In genomic region chr15:48331796-48332641, GRCh38 we compare ENCODE assay signal across 1 cellular context.
A peak's percentile ranks its signal among the peaks of the same experiment; 100 is the strongest.
TF ChIP-seq lines count a peak whose summit lies in the region.

No MANE protein-coding gene starts in this region.

TF ChIP-seq in HepG2, 621 proteins besides CTCF, POLR2A, EP300 and RAD21 (continued from another document and continues in another):
- no peak for TF ChIP-seq ATF4 (CRISPR knock-in tag; IDR thresholded peaks at IDR 0.05)
- no peak for TF ChIP-seq TP53 (CRISPR knock-in tag; conservative IDR thresholded peaks at IDR 0.05)
- no peak for TF ChIP-seq ZBTB3 (CRISPR knock-in tag; IDR thresholded peaks at IDR 0.05; ENCODE audit: borderline replicate concordance, low read depth)
- no peak for TF ChIP-seq ZBTB33 (CRISPR knock-in tag; IDR thresholded peaks at IDR 0.05)
- no peak; the same call in 1 of the 2 replicates for TF ChIP-seq YEATS2 (CRISPR knock-in tag; IDR thresholded peaks at IDR 0.05; ENCODE audit: borderline replicate concordance)
- TF ChIP-seq ZSCAN20 (CRISPR knock-in tag; IDR thresholded peaks at IDR 0.05; ENCODE audit: borderline replicate concordance): no peak
- TF ChIP-seq NFAT5 (CRISPR knock-in tag; IDR thresholded peaks at IDR 0.05): no peak
- TF ChIP-seq ZNF543 (CRISPR knock-in tag; IDR thresholded peaks at IDR 0.05): no peak
- TF ChIP-seq ZNF225 (CRISPR knock-in tag; IDR thresholded peaks at IDR 0.05): no peak
- TF ChIP-seq ZNF276 (CRISPR knock-in tag; IDR thresholded peaks at IDR 0.05; ENCODE audit: low read depth): no peak
- TF ChIP-seq ZNF839 (CRISPR knock-in tag; IDR thresholded peaks at IDR 0.05; ENCODE audit: borderline replicate concordance): no peak
- no peak for TF ChIP-seq CREB1 (IDR thresholded peaks at IDR 0.05)
- no peak for TF ChIP-seq CREB1 (CRISPR knock-in tag; IDR thresholded peaks at IDR 0.05)
- no peak for TF ChIP-seq RFXAP (CRISPR knock-in tag; IDR thresholded peaks at IDR 0.05; ENCODE audit: borderline replicate concordance)
- TF ChIP-seq RFX3 (CRISPR knock-in tag; IDR thresholded peaks at IDR 0.05): no peak
- no peak for TF ChIP-seq PBX3 (CRISPR knock-in tag; IDR thresholded peaks at IDR 0.05; ENCODE audit: borderline replicate concordance)
- TF ChIP-seq ZNF784 (CRISPR knock-in tag; IDR thresholded peaks at IDR 0.05; ENCODE audit: borderline replicate concordance): no peak
- no peak for TF ChIP-seq RBFOX2 (IDR thresholded peaks at IDR 0.05; ENCODE audit: low read depth, low read length)
- TF ChIP-seq POGZ (CRISPR knock-in tag; IDR thresholded peaks at IDR 0.05): 0 out of 2 replicates have a peak, but pooled peaks have one; percentile 16
- no peak for TF ChIP-seq ZBTB1 (CRISPR knock-in tag; IDR thresholded peaks at IDR 0.05; ENCODE audit: borderline replicate concordance)
- no peak for TF ChIP-seq MNT (IDR thresholded peaks at IDR 0.05)
- TF ChIP-seq ZNF615 (CRISPR knock-in tag; IDR thresholded peaks at IDR 0.05; ENCODE audit: borderline replicate concordance): no peak
- no peak for TF ChIP-seq KLF9 (CRISPR knock-in tag; IDR thresholded peaks at IDR 0.05; ENCODE audit: low read depth)
- TF ChIP-seq MTF1 (CRISPR knock-in tag; IDR thresholded peaks at IDR 0.05): no peak
- TF ChIP-seq HOXD1 (CRISPR knock-in tag; IDR thresholded peaks at IDR 0.05): peak; percentile 54; the same call in 1 of the 2 replicates
- no peak for TF ChIP-seq ZBTB40 (IDR thresholded peaks at IDR 0.05)
- no peak for TF ChIP-seq ZBTB40 (CRISPR knock-in tag; IDR thresholded peaks at IDR 0.05)
- TF ChIP-seq ZNF101 (CRISPR knock-in tag; IDR thresholded peaks at IDR 0.05; ENCODE audit: borderline replicate concordance, low read depth): no peak
- peak; percentile 77; the same call in 1 of the 2 replicates for TF ChIP-seq SIN3A (IDR thresholded peaks at IDR 0.05; ENCODE audit: borderline replicate concordance, low read depth, low read length)
- 0 out of 2 replicates have a peak, but pooled peaks have one; percentile 3 for TF ChIP-seq ATF7 (IDR thresholded peaks at IDR 0.05)
- no peak for TF ChIP-seq ATF7 (CRISPR knock-in tag; IDR thresholded peaks at IDR 0.05)
- peak; percentile 54 for TF ChIP-seq AGO2 (optimal IDR thresholded peaks at IDR 0.05; ENCODE audit: low read depth, low read length)
- no peak for TF ChIP-seq POLR2AphosphoS2 (IDR thresholded peaks at IDR 0.05; ENCODE audit: low read depth, low read length)
- TF ChIP-seq BHLHE40 (IDR thresholded peaks at IDR 0.05; ENCODE audit: low read length): peak; percentile 86
- no peak for TF ChIP-seq KMT2A (CRISPR knock-in tag; IDR thresholded peaks at IDR 0.05)
- no peak for TF ChIP-seq SOX13 (IDR thresholded peaks at IDR 0.05)
- no peak for TF ChIP-seq SOX13 (CRISPR knock-in tag; conservative IDR thresholded peaks at IDR 0.05 in 1 of 2, IDR thresholded peaks at IDR 0.05 in 1 of 2)
